Comparison of ENCODE assay signal across 16 cellular contexts in the genomic region with DNA sequence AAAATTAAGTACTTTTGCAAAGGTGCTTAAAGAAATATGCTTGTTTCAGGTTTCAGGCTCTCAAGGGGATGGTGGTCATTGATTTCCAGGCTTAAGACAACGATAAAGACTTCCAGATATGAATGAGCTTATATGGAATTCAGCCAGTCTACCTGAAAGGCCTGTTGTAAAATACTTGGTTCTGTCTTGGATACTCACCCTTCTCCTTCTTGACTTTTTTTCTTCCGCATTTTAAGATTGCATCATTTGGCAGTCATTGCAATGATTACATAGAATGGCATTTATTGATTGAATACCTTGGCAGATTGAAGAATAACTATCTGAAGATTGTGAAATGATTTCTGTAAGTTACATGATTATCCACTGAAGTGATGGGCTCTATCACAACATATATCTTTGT.
DNase-seq lines count a peak whose midpoint lies in the region; ATAC-seq, FAIRE-seq and TF ChIP-seq lines count a peak whose summit lies in the region.
"Had no signal": no experiment of that assay in that cellular context is flagged by ENCODE, and none has a peak within 500 bp of the region (broad histone marks: within the 10 kb centered on the region; RNA-seq: fewer than 3 reads in every experiment).

No MANE protein-coding gene starts in this region.

- intact Hi-C loops in PC-3 (cut with micrococcal nuclease) (loop anchor here (1.0 to 5.0 kb wide), 6 partner anchors 101 to 698 kb away; no protein-coding TSS in a partner anchor), right lobe of liver (cut with DNase I) (no loop called here)

- no peaks in the 10 kb centered on the region for H3K9me2 ChIP-seq in PC-3 (replicated peaks; ENCODE audit: low read length)

- H3K27me3 ChIP-seq in PC-3 (ENCODE audit: low read length) = no peaks in the 10 kb centered on the region
- H3K27me3 ChIP-seq in right lobe of liver = no peaks in the 10 kb centered on the region
- no peaks in the 10 kb centered on the region for H3K27me3 ChIP-seq in Peyer's patch
- H3K27me3 ChIP-seq: SJSA1 had no signal

- FAIRE-seq in HTR-8/SVneo (lab: Jason Lieb, UNC) = no peak

- no TSS peak for BruUV-seq in PC-3 (replicated peaks; lab: Mats Ljungman, UMichigan)

- CTCF ChIA-PET in PC-3 (lab: Charles Lee) = interaction anchor here (0.6 kb wide), 1 partner anchor 16 kb away, joined by 3 read pairs; no protein-coding TSS in a partner anchor

- H3K36me3 ChIP-seq in PC-3 (ENCODE audit: low read depth, low read length) = no peaks in the 10 kb centered on the region
- no peaks in the 10 kb centered on the region for H3K36me3 ChIP-seq in right lobe of liver
- H3K36me3 ChIP-seq in Peyer's patch = no peaks in the 10 kb centered on the region
- H3K36me3 ChIP-seq: left ventricle myocardium inferior, SJSA1, thoracic aorta had no signal

- no peaks in the 10 kb centered on the region for H3F3A ChIP-seq in PC-3 (ENCODE audit: low read length, unreplicated experiment)

- TF ChIP-seq POLR2A in right lobe of liver (IDR thresholded peaks at IDR 0.05) (no peak), Peyer's patch (IDR thresholded peaks at IDR 0.05) (no peak)

- peak overlapping the region; percentile 84 for H3K27ac ChIP-seq in PC-3 (ENCODE audit: low read length)
- H3K27ac ChIP-seq in epithelial cell of prostate = peak overlapping the region; percentile 88
- H3K27ac ChIP-seq in right lobe of liver = no peak overlapping the region
- no peak overlapping the region for H3K27ac ChIP-seq in Peyer's patch
- H3K27ac ChIP-seq: thoracic aorta had no signal

- POLR2A ChIA-PET in PC-3 (lab: Charles Lee; ENCODE audit: unreplicated experiment) = interaction anchor here (0.6 to 0.7 kb wide), 2 partner anchors 27 to 216 kb away, joined by 3 to 4 read pairs; no protein-coding TSS in a partner anchor

- H4K20me1 ChIP-seq in PC-3 (ENCODE audit: low read length) = no peaks in the 10 kb centered on the region

- ATAC-seq in PC-3 = peak; percentile 58
- ATAC-seq in right lobe of liver = peak in 3 of 4 donors; percentile 50 to 69 (median 57)
- ATAC-seq: natural killer cell had no signal

- H3K4me3 ChIP-seq in PC-3 (ENCODE audit: low read length) (no peak overlapping the region), right lobe of liver (no peak overlapping the region), Peyer's patch (no peak overlapping the region)
- H3K4me3 ChIP-seq: left ventricle myocardium inferior, SJSA1, thoracic aorta had no signal

- DNase-seq in ELR (ENCODE audit: low read depth) = peak; percentile 75
- DNase-seq in PC-3 = peak; percentile 97
- peak; percentile 31 for DNase-seq in epithelial cell of prostate (ENCODE audit: low read depth, low spot score)
- no peak for DNase-seq in right lobe of liver
- DNase-seq in iPS-NIHi11 (ENCODE audit: low spot score) = no peak
- DNase-seq in NCI-H524 (lab: John Stamatoyannopoulos, UW) = no peak
- DNase-seq in Peyer's patch = no peak
- no peak for DNase-seq in HTR-8/SVneo (ENCODE audit: insufficient read length, low spot score)
- DNase-seq: activated gamma-delta T cell treated with Interleukin-2 at 50 U/mL for 16 hours; DMS153; left ventricle myocardium inferior; natural killer cell; NCI-H2107; stimulated activated CD4-positive, alpha-beta T cell treated with anti-CD3 and anti-CD28 coated beads, Interleukin-1b, Interleukin-23, amount 100 ng/mL, for 48 hours had no signal

- TF ChIP-seq CTCF in PC-3 (conservative IDR thresholded peaks at IDR 0.05; ENCODE audit: low read depth, low read length) (no peak), right lobe of liver (IDR thresholded peaks at IDR 0.05) (no peak), Peyer's patch (IDR thresholded peaks at IDR 0.05) (no peak)

- no peak overlapping the region for H2AFZ ChIP-seq in PC-3 (ENCODE audit: low read length)

- H3K79me2 ChIP-seq in PC-3 (ENCODE audit: low read length) = no peaks in the 10 kb centered on the region

- peak overlapping the region; percentile 34; the same call in 1 of the 2 replicates for H3K9ac ChIP-seq in PC-3 (ENCODE audit: low read length)

- no peaks in the 10 kb centered on the region for H3K9me3 ChIP-seq in PC-3 (ENCODE audit: low read length)
- H3K9me3 ChIP-seq in right lobe of liver = no peaks in the 10 kb centered on the region
- H3K9me3 ChIP-seq in Peyer's patch = no peaks in the 10 kb centered on the region
- H3K9me3 ChIP-seq: left ventricle myocardium inferior, thoracic aorta had no signal

- peaks cover 54% of the 10 kb centered on the region for H3K4me1 ChIP-seq in PC-3 (ENCODE audit: insufficient read depth, low read length)
- peaks cover 0 to 17% (median 5%) of the 10 kb centered on the region in 4 donors for H3K4me1 ChIP-seq in right lobe of liver
- no peaks in the 10 kb centered on the region for H3K4me1 ChIP-seq in Peyer's patch

- H3K4me2 ChIP-seq in PC-3 (ENCODE audit: low read length) = 0 out of 2 replicates have a peak overlapping the region, but pooled peaks have one; percentile 24

- 18% methylated on average over 2 of the region's 2 CpGs for WGBS in right lobe of liver (ENCODE audit: insufficient coverage, low coverage, low lambda C conversion rate, missing lambda C conversion rate)

Comparison
In these comparisons a context has a peak if more than half of its experiments do, and no peak if none do; other contexts are left out.
1. DNase-seq: peak in ELR (single experiment), PC-3 (single experiment) and epithelial cell of prostate (single experiment); none in right lobe of liver (0 of 3), iPS-NIHi11 (single experiment), NCI-H524 (0 of 2), Peyer's patch (0 of 3) and HTR-8/SVneo (single experiment).
2. H3K27ac ChIP-seq: peak in PC-3 (single experiment) and epithelial cell of prostate (single experiment); none in right lobe of liver (0 of 3) and Peyer's patch (0 of 4).